Comparison of ENCODE assay signal across 25 cellular contexts in the genomic region with DNA sequence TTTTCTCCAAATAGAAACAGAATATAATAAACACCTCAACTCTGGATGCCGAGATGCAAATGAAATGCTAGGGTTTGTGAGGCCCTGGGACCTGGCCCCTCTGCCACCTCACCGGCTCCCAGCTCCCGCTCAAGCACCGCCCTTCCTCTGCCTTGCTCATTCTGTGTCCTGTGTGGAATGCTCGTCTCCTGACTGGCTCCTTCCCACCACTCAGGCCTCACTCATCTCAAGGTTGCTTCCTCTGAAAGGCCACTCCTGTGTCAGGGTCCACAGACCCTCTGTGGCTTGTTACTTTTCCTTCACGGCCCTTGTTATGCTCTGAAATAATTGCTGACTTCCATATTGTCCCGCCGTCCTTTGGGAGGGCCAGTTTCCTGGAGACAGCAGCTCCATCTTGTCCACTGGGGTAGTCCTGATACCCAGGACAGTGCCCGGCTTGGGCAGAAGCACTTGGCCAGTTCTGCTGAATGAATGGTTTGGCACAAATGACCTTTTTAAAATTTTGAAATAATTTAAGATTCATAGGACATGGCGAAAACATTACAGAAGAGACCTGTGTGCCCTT. TPM values are rescaled to one million over a fixed set of nuclear protein-coding genes. Genes with fewer than 3 reads are reported as not detected.
"Had no signal": no experiment of that assay in that cellular context is flagged by ENCODE, and none has a peak within 500 bp of the region (broad histone marks: within the 10 kb centered on the region; RNA-seq: fewer than 3 reads in every experiment).

No MANE protein-coding gene starts in this region.

- H3K27ac ChIP-seq: cardiac muscle cell, epithelial cell of prostate, lower lobe of right lung, stomach, suprapubic skin, tibial nerve, WERI-Rb-1 had no signal

- H3K27me3 ChIP-seq: cardiac muscle cell, stomach, suprapubic skin, tibial nerve had no signal

- FAIRE-seq: small intestine had no signal

- H3K4me3 ChIP-seq: cardiac muscle cell, lower lobe of right lung, stomach, suprapubic skin, tibial nerve had no signal

- H3K36me3 ChIP-seq: cardiac muscle cell, suprapubic skin had no signal

- H3K9me3 ChIP-seq: lower lobe of right lung, stomach, suprapubic skin, tibial nerve had no signal

- ATAC-seq: activated CD8-positive, alpha-beta memory T cell treated with anti-CD3 and anti-CD28 coated beads, Interleukin-2, amount 10 ng/mL, durations not matched to agents 7 days and 5 days; activated CD8-positive, alpha-beta T cell treated with anti-CD3 and anti-CD28 coated beads for 36 hours; activated naive CD8-positive, alpha-beta T cell treated with anti-CD3 and anti-CD28 coated beads, Interleukin-2, amount 50 U/mL, for 24 hours; left lobe of liver; lower lobe of right lung; sciatic nerve; stimulated activated memory B cell treated with anti-CD40 and anti-IgM and Interleukin-4, amounts not matched to agents 10 μg/mL and 1 μg/mL and 100 μg/mL, for 72 hours had no signal

- DNase-seq: activated CD4-positive, alpha-beta T cell treated with anti-CD3 and anti-CD28 coated beads, Interleukin-2, amount 10 ng/mL, durations not matched to agents 7 days and 5 days; activated CD4-positive, CD25-positive, alpha-beta regulatory T cell treated with anti-CD3 and anti-CD28 coated beads, Interleukin-2, amount 50 U/mL, for 72 hours; activated CD8-positive, alpha-beta memory T cell treated with anti-CD3 and anti-CD28 coated beads, Interleukin-2, amount 10 ng/mL, durations not matched to agents 7 days and 5 days; activated CD8-positive, alpha-beta T cell treated with anti-CD3 and anti-CD28 coated beads for 36 hours; activated gamma-delta T cell treated with Interleukin-2 at 50 U/mL for 16 hours; activated naive CD8-positive, alpha-beta T cell treated with anti-CD3 and anti-CD28 coated beads, Interleukin-2, amount 50 U/mL, for 24 hours; activated T-cell treated with anti-CD3 and anti-CD28 coated beads for 4 hours; cortex of kidney; lower lobe of right lung; mesendoderm; naive B cell; occipital lobe; small intestine; stimulated activated CD4-positive, alpha-beta T cell treated with anti-CD3 and anti-CD28 coated beads, Interleukin-2, amount 100 ng/mL, for 24 hours; stomach; WERI-Rb-1 had no signal

- H3K4me1 ChIP-seq: lower lobe of right lung, stomach, suprapubic skin, tibial nerve had no signal

RNA-seq across cellular contexts. Expression of a gene that starts 27.4 kb away (rescaled TPM):
- total RNA-seq: fibroblast of villous mesenchyme, tibial nerve, urinary bladder had no signal
- polyA plus RNA-seq: urinary bladder had no signal
